In genomic region chr2:199460808-199461454, GRCh38 we compare ENCODE assay signal across 11 cellular contexts. TPM values are rescaled to one million over a fixed set of nuclear protein-coding genes. Genes with fewer than 3 reads are reported as not detected.
A peak's percentile ranks its signal among the peaks of the same experiment; 100 is the strongest.
DNase-seq lines count a peak whose midpoint lies in the region; ATAC-seq, FAIRE-seq and TF ChIP-seq lines count a peak whose summit lies in the region.
"Had no signal": no experiment of that assay in that cellular context is flagged by ENCODE, and none has a peak within 500 bp of the region (broad histone marks: within the 10 kb centered on the region; RNA-seq: fewer than 3 reads in every experiment).

No MANE protein-coding gene starts in this region.

- 31 to 52% methylated on average over 9 of the region's 9 CpGs for WGBS in aorta, 2 donors

- H3K36me3 ChIP-seq in ACC112 (ENCODE audit: insufficient read depth, low read length) (no peaks in the 10 kb centered on the region), kidney (ENCODE audit: control insufficient read depth in 1 of 2, insufficient read depth in 2 of 2, low read length in 2 of 2) (no peaks in the 10 kb centered on the region), aorta (ENCODE audit: control insufficient read depth in 1 of 2, insufficient read depth in 2 of 2, low read length in 1 of 2) (no peaks in the 10 kb centered on the region)
- H3K36me3 ChIP-seq: heart right ventricle had no signal

- TF ChIP-seq CTCF in HL-60 (IDR thresholded peaks at IDR 0.05; ENCODE audit: insufficient read depth, low read length) (no peak), kidney (IDR thresholded peaks at IDR 0.05; ENCODE audit: borderline replicate concordance, extremely low read depth, insufficient read depth) (no peak), foreskin keratinocyte (conservative IDR thresholded peaks at IDR 0.05) (no peak)

- DNase-seq in HL-60 (ENCODE audit: low read depth in 1 of 2, low spot score in 1 of 2) (no peak), kidney (no peak), aorta (no peak), GM12892 (ENCODE audit: insufficient read length) (no peak), foreskin keratinocyte (no peak)
- DNase-seq in activated T-helper 1 cell treated with anti-CD3 and anti-CD28 coated beads, Interleukin-12 subunit alpha, Interleukin-12 subunit beta, Interleukin-2, Interleukin-4 antibody, amounts not matched to agents 30 ng/mL and 10 ng/mL and 1 ng/mL, durations not matched to agents 14 hours and 24 hours and 36 hours (ENCODE audit: low spot score), result no peak
- DNase-seq: activated CD4-positive, alpha-beta T cell treated with anti-CD3 and anti-CD28 coated beads, Interleukin-2, amount 10 ng/mL, durations not matched to agents 7 days and 5 days; activated naive CD4-positive, alpha-beta T cell; heart right ventricle had no signal

- H3K36me3 Mint-ChIP-seq in activated T-helper 1 cell treated with anti-CD3 and anti-CD28 coated beads, Interleukin-12 subunit alpha, Interleukin-12 subunit beta, Interleukin-2, Interleukin-4 antibody, amounts not matched to agents 30 ng/mL and 10 ng/mL and 1 ng/mL, durations not matched to agents 14 hours and 24 hours and 36 hours (ENCODE audit: low read depth), result peaks cover 4% of the 10 kb centered on the region

- peaks cover 13% of the 10 kb centered on the region for H3K4me1 Mint-ChIP-seq in activated T-helper 1 cell treated with anti-CD3 and anti-CD28 coated beads, Interleukin-12 subunit alpha, Interleukin-12 subunit beta, Interleukin-2, Interleukin-4 antibody, amounts not matched to agents 30 ng/mL and 10 ng/mL and 1 ng/mL, durations not matched to agents 14 hours and 24 hours and 36 hours (ENCODE audit: low read depth)

- no peak for TF ChIP-seq POLR2A in GM12892 (IDR thresholded peaks at IDR 0.05; ENCODE audit: low read depth, low read length)

- FAIRE-seq in kidney (lab: Jason Lieb, UNC) (peak; percentile 39), GM12892 (lab: Jason Lieb, UNC) (no peak)

- H3K27me3 ChIP-seq in ACC112 (ENCODE audit: insufficient read depth, low read length), result peaks cover 31% of the 10 kb centered on the region
- H3K27me3 ChIP-seq in HL-60 (ENCODE audit: insufficient read depth, poor library complexity, severe bottlenecking), result peaks cover 21% of the 10 kb centered on the region
- no peaks in the 10 kb centered on the region for H3K27me3 ChIP-seq in aorta (ENCODE audit: control insufficient read depth in 1 of 2, insufficient read depth in 2 of 2, low read length in 1 of 2)
- peaks cover 78% of the 10 kb centered on the region for H3K27me3 ChIP-seq in foreskin keratinocyte

- peaks cover 7% of the 10 kb centered on the region for H3K4me1 ChIP-seq in ACC112 (ENCODE audit: control insufficient read depth, insufficient read depth, low read length, unreplicated experiment)
- peaks cover 13 to 14% of the 10 kb centered on the region in 2 donors for H3K4me1 ChIP-seq in kidney (ENCODE audit: control insufficient read depth in 1 of 2, insufficient read depth in 1 of 2, low read depth in 1 of 2, low read length in 2 of 2)
- no peaks in the 10 kb centered on the region for H3K4me1 ChIP-seq in aorta (ENCODE audit: control insufficient read depth in 1 of 2, insufficient read depth in 2 of 2, low read length in 2 of 2)
- no peaks in the 10 kb centered on the region for H3K4me1 ChIP-seq in foreskin keratinocyte

- H3K4me3 Mint-ChIP-seq in activated T-helper 1 cell treated with anti-CD3 and anti-CD28 coated beads, Interleukin-12 subunit alpha, Interleukin-12 subunit beta, Interleukin-2, Interleukin-4 antibody, amounts not matched to agents 30 ng/mL and 10 ng/mL and 1 ng/mL, durations not matched to agents 14 hours and 24 hours and 36 hours, result no peak overlapping the region

- H2AFZ ChIP-seq in ACC112 (ENCODE audit: low read length, unreplicated experiment), result peak overlapping the region; percentile 33

- intact Hi-C loops in activated T-helper 1 cell treated with anti-CD3 and anti-CD28 coated beads, Interleukin-12 subunit alpha, Interleukin-12 subunit beta, Interleukin-2, Interleukin-4 antibody, amounts not matched to agents 30 ng/mL and 10 ng/mL and 1 ng/mL, durations not matched to agents 14 hours and 24 hours and 36 hours (cut with micrococcal nuclease), result loop anchor here (1.0 kb wide), 1 partner anchor 8 kb away; no protein-coding TSS in a partner anchor
- intact Hi-C loops in kidney (cut with DNase I), result no loop called here
- intact Hi-C loops in aorta (cut with DNase I), result loop anchor here in 1 of 2 donors (10.0 kb wide), 1 partner anchor 586 kb away; no protein-coding TSS in a partner anchor

- H3K27ac ChIP-seq in ACC112 (ENCODE audit: low read depth, low read length), result peak overlapping the region; percentile 59
- peak overlapping the region; percentile 99 for H3K27ac ChIP-seq in HL-60 (replicated peaks)
- no peak overlapping the region for H3K27ac ChIP-seq in kidney (ENCODE audit: low read depth in 2 of 2, low read length in 2 of 2)
- no peak overlapping the region for H3K27ac ChIP-seq in aorta (ENCODE audit: low read depth in 1 of 2, low read length in 2 of 2)
- no peak overlapping the region for H3K27ac ChIP-seq in foreskin keratinocyte
- H3K27ac ChIP-seq: heart right ventricle had no signal

- H3K79me2 ChIP-seq in ACC112 (ENCODE audit: control insufficient read depth, insufficient read depth, low read length, unreplicated experiment), result peaks cover 5% of the 10 kb centered on the region

- no peak for ATAC-seq in aorta (ENCODE audit: low FRiP score)
- no peak for ATAC-seq in HG02885 (IDR thresholded peaks at IDR 0.05; ENCODE audit: poor library complexity, unreplicated experiment)
- ATAC-seq in foreskin keratinocyte, result no peak
- ATAC-seq: heart right ventricle had no signal

- H3K27me3 Mint-ChIP-seq in activated T-helper 1 cell treated with anti-CD3 and anti-CD28 coated beads, Interleukin-12 subunit alpha, Interleukin-12 subunit beta, Interleukin-2, Interleukin-4 antibody, amounts not matched to agents 30 ng/mL and 10 ng/mL and 1 ng/mL, durations not matched to agents 14 hours and 24 hours and 36 hours (ENCODE audit: insufficient read depth), result peaks cover 56% of the 10 kb centered on the region

- H3K4me3 ChIP-seq in ACC112 (ENCODE audit: low read depth, low read length) (peak overlapping the region; percentile 99), HL-60 (replicated peaks; ENCODE audit: insufficient read depth, low read length) (peak overlapping the region; percentile 73), kidney (ENCODE audit: low read length in 2 of 2) (no peak overlapping the region), aorta (ENCODE audit: low read length in 2 of 2) (no peak overlapping the region)

- H3K27ac Mint-ChIP-seq in activated T-helper 1 cell treated with anti-CD3 and anti-CD28 coated beads, Interleukin-12 subunit alpha, Interleukin-12 subunit beta, Interleukin-2, Interleukin-4 antibody, amounts not matched to agents 30 ng/mL and 10 ng/mL and 1 ng/mL, durations not matched to agents 14 hours and 24 hours and 36 hours, result peak overlapping the region; percentile 18

- H3K9me3 ChIP-seq in kidney (ENCODE audit: control insufficient read depth in 1 of 2, low read length in 2 of 2), result no peaks in the 10 kb centered on the region
- H3K9me3 ChIP-seq in aorta (ENCODE audit: control insufficient read depth, low read length), result no peaks in the 10 kb centered on the region
- H3K9me3 ChIP-seq: heart right ventricle had no signal

- H3K9me3 Mint-ChIP-seq in activated T-helper 1 cell treated with anti-CD3 and anti-CD28 coated beads, Interleukin-12 subunit alpha, Interleukin-12 subunit beta, Interleukin-2, Interleukin-4 antibody, amounts not matched to agents 30 ng/mL and 10 ng/mL and 1 ng/mL, durations not matched to agents 14 hours and 24 hours and 36 hours, result peaks cover 4% of the 10 kb centered on the region
- H3K9me3 Mint-ChIP-seq: activated CD4-positive, alpha-beta T cell treated with anti-CD3 and anti-CD28 coated beads, Interleukin-2, amount 10 ng/mL, durations not matched to agents 7 days and 5 days had no signal

- no peak overlapping the region for H3K9ac ChIP-seq in kidney (ENCODE audit: low read length in 2 of 2)

RNA-seq across cellular contexts. Expression of gene SATB2, which starts 3.2 kb away (rescaled TPM):
- total RNA-seq in activated T-helper 1 cell treated with anti-CD3 and anti-CD28 coated beads, Interleukin-12 subunit alpha, Interleukin-12 subunit beta, Interleukin-2, Interleukin-4 antibody, amounts not matched to agents 30 ng/mL and 10 ng/mL and 1 ng/mL, durations not matched to agents 14 hours and 24 hours and 36 hours, result 0.02 TPM in 1 of 2 replicates, not detected in the other
- total RNA-seq in kidney, result 17.5 TPM
- polyA plus RNA-seq in kidney (ENCODE audit: insufficient read depth, low read depth, low replicate concordance), result 1.3 TPM
- 10 to 100 TPM in 1 of 2 donors, 1 to 10 TPM in 1; 9.9 to 14.5 TPM for total RNA-seq in aorta
- polyA plus RNA-seq in aorta, result 1 to 10 TPM; 1.3 to 1.9 TPM
- polyA plus RNA-seq in GM12892 (2012; ENCODE audit: missing spikeins), result not detected
- total RNA-seq in foreskin keratinocyte, result 2.1 and 2.8 TPM in 2 replicates
- 0.40 and 0.57 TPM in 2 replicates for polyA plus RNA-seq in foreskin keratinocyte

Comparison
In these comparisons a context has a peak if more than half of its experiments do, and no peak if none do; other contexts are left out.
1. H3K27ac ChIP-seq: peak in ACC112 (single experiment) and HL-60 (single experiment); none in kidney (0 of 2), aorta (0 of 2) and foreskin keratinocyte (single experiment).
2. H3K4me3 ChIP-seq: peak in ACC112 (single experiment) and HL-60 (single experiment); none in kidney (0 of 2) and aorta (0 of 2).